9 cellular contexts compared by ENCODE assay signal in genomic region chr15:67836477-67836876, GRCh38. TPM values are rescaled to one million over a fixed set of nuclear protein-coding genes. Genes with fewer than 3 reads are reported as not detected.
DNase-seq lines count a peak whose midpoint lies in the region; ATAC-seq, FAIRE-seq and TF ChIP-seq lines count a peak whose summit lies in the region.
"Had no signal": no experiment of that assay in that cellular context is flagged by ENCODE, and none has a peak within 500 bp of the region (broad histone marks: within the 10 kb centered on the region; RNA-seq: fewer than 3 reads in every experiment).

No MANE protein-coding gene starts in this region.

- no peak for TF ChIP-seq POLR2A in GM12891 (IDR thresholded peaks at IDR 0.05; ENCODE audit: low read depth, low read length)

- no peaks in the 10 kb centered on the region for H3K36me3 ChIP-seq in CD8-positive, alpha-beta T cell (ENCODE audit: insufficient read depth, low read length)
- no peaks in the 10 kb centered on the region for H3K36me3 ChIP-seq in mesodermal cell (ENCODE audit: control insufficient read depth, insufficient read depth, low read length)
- H3K36me3 ChIP-seq in tibial artery = no peaks in the 10 kb centered on the region

- no peaks in the 10 kb centered on the region for H3K9me3 ChIP-seq in CD8-positive, alpha-beta T cell (ENCODE audit: low read length)
- H3K9me3 ChIP-seq in mesodermal cell (ENCODE audit: control insufficient read depth, low read length) (no peaks in the 10 kb centered on the region), tibial artery (no peaks in the 10 kb centered on the region)
- H3K9me3 ChIP-seq: SJSA1 had no signal

- peak in 5 of 7 experiments; percentile 41 to 69 (median 59) for DNase-seq in CD8-positive, alpha-beta T cell
- peak; percentile 67 for DNase-seq in HT-29 (ENCODE audit: low spot score)
- peak in 19 of 34 experiments; percentile 24 to 59 (median 46) for DNase-seq in T-cell
- DNase-seq in central memory CD8-positive, alpha-beta T cell (ENCODE audit: low spot score in 2 of 2) = no peak
- DNase-seq in tibial artery = peak; percentile 53 to 69
- DNase-seq in GM12891 (ENCODE audit: insufficient read length, low spot score) = no peak
- no peak for DNase-seq in mesenteric fat pad (ENCODE audit: low spot score)

- H3K27me3 ChIP-seq in CD8-positive, alpha-beta T cell (ENCODE audit: insufficient read depth, low read length) = peaks cover 31% of the 10 kb centered on the region
- peaks cover 0 to 45% of the 10 kb centered on the region in 2 donors for H3K27me3 ChIP-seq in tibial artery

- TF ChIP-seq CTCF in CD8-positive, alpha-beta T cell (IDR thresholded peaks at IDR 0.05) = peak; percentile 92
- peak; percentile 60 to 79 for TF ChIP-seq CTCF in tibial artery (IDR thresholded peaks at IDR 0.05)

- H3K4me1 ChIP-seq in CD8-positive, alpha-beta T cell (ENCODE audit: insufficient read depth, low read length) = peaks cover 51% of the 10 kb centered on the region
- H3K4me1 ChIP-seq in mesodermal cell (ENCODE audit: control insufficient read depth, insufficient read depth, low read length, poor library complexity, severe bottlenecking) = peaks cover 20% of the 10 kb centered on the region
- peaks cover 0 to 63% (median 49%) of the 10 kb centered on the region in 4 donors for H3K4me1 ChIP-seq in tibial artery

- CTCF ChIA-PET in CD8-positive, alpha-beta T cell (lab: Charles Lee) = interaction anchor here (0.7 to 5.4 kb wide), 27 partner anchors 9 to 890 kb away, joined by 3 to 98 read pairs (median 4); partner anchors contain the start of genes C15orf61 and SKOR1
- CTCF ChIA-PET in T-cell (lab: Charles Lee) = interaction anchor here (0.6 to 2.2 kb wide), 9 partner anchors 21 to 381 kb away, joined by 3 to 19 read pairs (median 5); no protein-coding TSS in a partner anchor

- no peak for FAIRE-seq in GM12891 (lab: Jason Lieb, UNC)

- H3K36me3 Mint-ChIP-seq in CD8-positive, alpha-beta T cell = peaks cover 2% of the 10 kb centered on the region
- no peaks in the 10 kb centered on the region for H3K36me3 Mint-ChIP-seq in T-cell
- peaks cover 21% of the 10 kb centered on the region for H3K36me3 Mint-ChIP-seq in central memory CD8-positive, alpha-beta T cell (ENCODE audit: insufficient read depth)

- no peaks in the 10 kb centered on the region for H3K9me3 Mint-ChIP-seq in CD8-positive, alpha-beta T cell
- H3K9me3 Mint-ChIP-seq in T-cell = no peaks in the 10 kb centered on the region
- H3K9me3 Mint-ChIP-seq in central memory CD8-positive, alpha-beta T cell = no peaks in the 10 kb centered on the region

- 37 to 42% methylated on average over 5 to 8 of the region's 8 CpGs for WGBS in mesodermal cell (ENCODE audit: insufficient coverage in 2 of 2), 2 experiments

- POLR2A ChIA-PET in CD8-positive, alpha-beta T cell (lab: Charles Lee) = interaction anchor here (1.2 to 2.2 kb wide), 2 partner anchors 52 to 380 kb away, joined by 6 to 10 read pairs; no protein-coding TSS in a partner anchor
- POLR2A ChIA-PET in T-cell (lab: Charles Lee) = interaction anchor here in 1 of 2 donors (0.7 kb wide), 1 partner anchor 365 kb away, joined by 3 read pairs; no protein-coding TSS in a partner anchor

- H3K27me3 Mint-ChIP-seq in CD8-positive, alpha-beta T cell (ENCODE audit: low read depth) = peaks cover 31% of the 10 kb centered on the region
- H3K27me3 Mint-ChIP-seq in T-cell = peaks cover 26 to 48% of the 10 kb centered on the region in 2 donors
- peaks cover 48% of the 10 kb centered on the region for H3K27me3 Mint-ChIP-seq in central memory CD8-positive, alpha-beta T cell

- H3K27ac Mint-ChIP-seq in CD8-positive, alpha-beta T cell = no peak overlapping the region
- H3K27ac Mint-ChIP-seq in T-cell = peak overlapping the region; percentile 55 to 57
- H3K27ac Mint-ChIP-seq in central memory CD8-positive, alpha-beta T cell (ENCODE audit: low read depth) = peak overlapping the region; percentile 35

- intact Hi-C loops in CD8-positive, alpha-beta T cell (cut with DNase I, micrococcal nuclease) = loop anchor here (1.0 to 10.0 kb wide), 9 partner anchors 53 to 978 kb away; partner anchors contain the start of genes C15orf61 (in 2 of the 2), AAGAB (in 1 of the 2), IQCH (in 1 of the 2) and SMAD3 (in 1 of the 2)
- intact Hi-C loops in tibial artery (cut with DNase I; ENCODE audit: low total_unique reads) = loop anchor here (2.0 to 10.0 kb wide), 3 partner anchors 292 to 380 kb away; partner anchors contain the start of genes C15orf61 and MAP2K5

- H3K4me3 Mint-ChIP-seq in CD8-positive, alpha-beta T cell = peak overlapping the region; percentile 83
- peak overlapping the region; percentile 69 to 88 (median 76) for H3K4me3 Mint-ChIP-seq in T-cell
- peak overlapping the region; percentile 81 for H3K4me3 Mint-ChIP-seq in central memory CD8-positive, alpha-beta T cell

- H3K27ac ChIP-seq in CD8-positive, alpha-beta T cell (ENCODE audit: low read depth, low read length) = no peak overlapping the region
- no peak overlapping the region for H3K27ac ChIP-seq in mesodermal cell (ENCODE audit: low read depth, low read length, severe bottlenecking)
- no peak overlapping the region for H3K27ac ChIP-seq in tibial artery
- H3K27ac ChIP-seq: SJSA1 had no signal

- ATAC-seq in CD8-positive, alpha-beta T cell = no peak
- ATAC-seq in T-cell (replicated peaks in 1 of 4) = no peak
- ATAC-seq in central memory CD8-positive, alpha-beta T cell (replicated peaks; ENCODE audit: extremely low read depth, poor library complexity, severe bottlenecking) = no peak

- H3K4me3 ChIP-seq in CD8-positive, alpha-beta T cell (ENCODE audit: low read depth, low read length) = peak overlapping the region; percentile 61
- H3K4me3 ChIP-seq in mesodermal cell (ENCODE audit: extremely low read depth, insufficient read depth, low read length, poor library complexity, severe bottlenecking) (peak overlapping the region; percentile 28), tibial artery (peak overlapping the region; percentile 30 to 37)
- H3K4me3 ChIP-seq: SJSA1 had no signal

- H3K4me1 Mint-ChIP-seq in CD8-positive, alpha-beta T cell (ENCODE audit: low read depth) = peaks cover 49% of the 10 kb centered on the region
- H3K4me1 Mint-ChIP-seq in T-cell = peaks cover 49 to 63% (median 60%) of the 10 kb centered on the region in 3 donors
- peaks cover 57% of the 10 kb centered on the region for H3K4me1 Mint-ChIP-seq in central memory CD8-positive, alpha-beta T cell

TF ChIP-seq in GM12891, 5 proteins besides CTCF, POLR2A, EP300 and RAD21:
- TF ChIP-seq TAF1 (IDR thresholded peaks at IDR 0.05; ENCODE audit: low read depth, low read length) (no peak), POLR2AphosphoS5 (IDR thresholded peaks at IDR 0.05; ENCODE audit: low read depth, low read length) (no peak), POU2F2 (IDR thresholded peaks at IDR 0.05; ENCODE audit: low read depth, low read length) (no peak), SPI1 (IDR thresholded peaks at IDR 0.05; ENCODE audit: low read depth, low read length) (no peak), PAX5 (IDR thresholded peaks at IDR 0.05; ENCODE audit: insufficient read depth, low read length, severe bottlenecking) (no peak)
TF ChIP-seq in GM12891: peak in this region for 0.

RNA-seq across cellular contexts. Expression of gene RNU6-1, which starts 3.4 kb away (rescaled TPM):
- not detected for total RNA-seq in CD8-positive, alpha-beta T cell
- total RNA-seq in HT-29 (2014; rRNA removed; shearing (Covaris generic)) = not detected in 2 replicates
- total RNA-seq in T-cell (not detected), mesenteric fat pad (not detected)
- polyA plus RNA-seq in mesodermal cell (2013, experiment 1 of 2) = under 0.01 TPM
- under 0.01 TPM for polyA plus RNA-seq in mesodermal cell (2013, experiment 2 of 2)
- not detected for polyA plus RNA-seq in GM12891 (2012; ENCODE audit: low read depth, missing spikeins)
- total RNA-seq: SJSA1 had no signal

RNA-seq across cellular contexts. Expression of gene SKOR1, which starts 11.2 kb away (rescaled TPM):
- 1 to 10 TPM; 1.8 to 2.3 TPM for total RNA-seq in CD8-positive, alpha-beta T cell
- 0.15 and 0.18 TPM in 2 replicates for total RNA-seq in HT-29 (2014; rRNA removed; shearing (Covaris generic))
- total RNA-seq in T-cell (1 to 10 TPM in 3 of 5 donors, under 1 TPM in 2; 0.79 to 2.7 (median 1.3) TPM), mesenteric fat pad (0.26 TPM)
- polyA plus RNA-seq in mesodermal cell (2013, experiment 1 of 2) = 0.26 TPM
- polyA plus RNA-seq in mesodermal cell (2013, experiment 2 of 2) = 0.20 TPM
- polyA plus RNA-seq in GM12891 (2012; ENCODE audit: low read depth, missing spikeins) = 0.05 TPM
- total RNA-seq: SJSA1 had no signal

Comparison
In these comparisons a context has a peak if more than half of its experiments do, and no peak if none do; other contexts are left out.
1. DNase-seq: peak in CD8-positive, alpha-beta T cell (5 of 7), HT-29 (single experiment), T-cell (19 of 34) and tibial artery (2 of 2); none in central memory CD8-positive, alpha-beta T cell (0 of 2), GM12891 (single experiment) and mesenteric fat pad (single experiment).
2. Peak in every context shown above with its lines, with median percentiles within 50 percentile points of each other: H3K4me3 ChIP-seq and H3K4me3 Mint-ChIP-seq.